In genomic region chr21:42570362-42570761, GRCh38 we compare ENCODE assay signal across 23 cellular contexts. TPM values are rescaled to one million over a fixed set of nuclear protein-coding genes. Genes with fewer than 3 reads are reported as not detected.
DNase-seq lines count a peak whose midpoint lies in the region; ATAC-seq and TF ChIP-seq lines count a peak whose summit lies in the region.
"Had no signal": no experiment of that assay in that cellular context is flagged by ENCODE, and none has a peak within 500 bp of the region (broad histone marks: within the 10 kb centered on the region; RNA-seq: fewer than 3 reads in every experiment).

No MANE protein-coding gene starts in this region.

- H3K4me3 ChIP-seq in aorta (ENCODE audit: low read length in 2 of 2), result no peak overlapping the region
- H3K4me3 ChIP-seq in A673 (ENCODE audit: low read depth, low read length, poor library complexity, severe bottlenecking), result no peak overlapping the region
- H3K4me3 ChIP-seq: BLaER1, dorsolateral prefrontal cortex, esophagus squamous epithelium, heart right ventricle, lung, mucosa of descending colon, vagina had no signal

- no peaks in the 10 kb centered on the region for H3K27me3 Mint-ChIP-seq in activated naive CD8-positive, alpha-beta T cell treated with anti-CD3 and anti-CD28 coated beads, Interleukin-2, amount 10 ng/mL, durations not matched to agents 7 days and 5 days
- H3K27me3 Mint-ChIP-seq in activated naive CD8-positive, alpha-beta T cell treated with anti-CD3 and anti-CD28 coated beads, Interleukin-2, amount 50 U/mL, for 24 hours, result no peaks in the 10 kb centered on the region
- peaks cover 4% of the 10 kb centered on the region for H3K27me3 Mint-ChIP-seq in brain
- H3K27me3 Mint-ChIP-seq: activated CD4-positive, alpha-beta T cell treated with anti-CD3 and anti-CD28 coated beads, Interleukin-2, amount 10 ng/mL, durations not matched to agents 7 days and 5 days; stimulated activated naive B cell treated with anti-CD40 and anti-IgM and Interleukin-4, amounts not matched to agents 10 μg/mL and 1 μg/mL and 100 μg/mL, for 72 hours had no signal

- peaks cover 22% of the 10 kb centered on the region for H3K36me3 Mint-ChIP-seq in activated naive CD8-positive, alpha-beta T cell treated with anti-CD3 and anti-CD28 coated beads, Interleukin-2, amount 10 ng/mL, durations not matched to agents 7 days and 5 days
- peaks cover 15% of the 10 kb centered on the region for H3K36me3 Mint-ChIP-seq in activated naive CD8-positive, alpha-beta T cell treated with anti-CD3 and anti-CD28 coated beads, Interleukin-2, amount 50 U/mL, for 24 hours (ENCODE audit: low read depth)
- H3K36me3 Mint-ChIP-seq in brain, result peaks cover 48% of the 10 kb centered on the region
- H3K36me3 Mint-ChIP-seq: natural killer cell had no signal

- peaks cover 3% of the 10 kb centered on the region for H3K9me3 ChIP-seq in aorta (ENCODE audit: control insufficient read depth, low read length)
- H3K9me3 ChIP-seq in A673 (ENCODE audit: low read depth, low read length, poor library complexity, severe bottlenecking), result no peaks in the 10 kb centered on the region
- H3K9me3 ChIP-seq: BLaER1, esophagus squamous epithelium, heart right ventricle, mucosa of descending colon, vagina had no signal

- no peaks in the 10 kb centered on the region for H3K9me3 Mint-ChIP-seq in activated naive CD8-positive, alpha-beta T cell treated with anti-CD3 and anti-CD28 coated beads, Interleukin-2, amount 10 ng/mL, durations not matched to agents 7 days and 5 days
- no peaks in the 10 kb centered on the region for H3K9me3 Mint-ChIP-seq in activated naive CD8-positive, alpha-beta T cell treated with anti-CD3 and anti-CD28 coated beads, Interleukin-2, amount 50 U/mL, for 24 hours
- peaks cover 0 to 3% (median 0%) of the 10 kb centered on the region in 5 experiments for H3K9me3 Mint-ChIP-seq in brain
- H3K9me3 Mint-ChIP-seq: activated CD4-positive, alpha-beta T cell treated with anti-CD3 and anti-CD28 coated beads, Interleukin-2, amount 10 ng/mL, durations not matched to agents 7 days and 5 days; natural killer cell; stimulated activated naive B cell treated with anti-CD40 and anti-IgM and Interleukin-4, amounts not matched to agents 10 μg/mL and 1 μg/mL and 100 μg/mL, for 72 hours had no signal

- CTCF ChIA-PET in A673 (lab: Charles Lee), result no interaction called here

- H3K4me1 ChIP-seq in aorta (ENCODE audit: control insufficient read depth in 1 of 2, insufficient read depth in 2 of 2, low read length in 2 of 2) (no peaks in the 10 kb centered on the region), A673 (ENCODE audit: insufficient read depth, low read length, poor library complexity, severe bottlenecking) (no peaks in the 10 kb centered on the region)
- H3K4me1 ChIP-seq: esophagus squamous epithelium, foreskin keratinocyte, heart right ventricle, vagina had no signal

- intact Hi-C loops in posterior vena cava (cut with DNase I) (no loop called here), aorta (cut with DNase I) (no loop called here), A673 (cut with micrococcal nuclease; ENCODE audit: unreplicated experiment) (loop anchor here (5.0 kb wide), 1 partner anchor 33 kb away; no protein-coding TSS in a partner anchor)

- H3K4me3 Mint-ChIP-seq in activated naive CD8-positive, alpha-beta T cell treated with anti-CD3 and anti-CD28 coated beads, Interleukin-2, amount 10 ng/mL, durations not matched to agents 7 days and 5 days, result no peak overlapping the region
- no peak overlapping the region for H3K4me3 Mint-ChIP-seq in activated naive CD8-positive, alpha-beta T cell treated with anti-CD3 and anti-CD28 coated beads, Interleukin-2, amount 50 U/mL, for 24 hours
- H3K4me3 Mint-ChIP-seq in brain, result no peak overlapping the region
- H3K4me3 Mint-ChIP-seq: activated CD4-positive, alpha-beta T cell treated with anti-CD3 and anti-CD28 coated beads, Interleukin-2, amount 10 ng/mL, durations not matched to agents 7 days and 5 days; natural killer cell; stimulated activated naive B cell treated with anti-CD40 and anti-IgM and Interleukin-4, amounts not matched to agents 10 μg/mL and 1 μg/mL and 100 μg/mL, for 72 hours had no signal

- H3K36me3 ChIP-seq in aorta (ENCODE audit: control insufficient read depth in 1 of 2, insufficient read depth in 2 of 2, low read length in 1 of 2) (peaks cover 0 to 8% of the 10 kb centered on the region in 2 donors), A673 (ENCODE audit: insufficient read depth, low read length, poor library complexity, severe bottlenecking) (no peaks in the 10 kb centered on the region)

- DNase-seq in activated naive CD8-positive, alpha-beta T cell treated with anti-CD3 and anti-CD28 coated beads, Interleukin-2, amount 10 ng/mL, durations not matched to agents 7 days and 5 days, result peak; percentile 12
- DNase-seq in activated naive CD8-positive, alpha-beta T cell treated with anti-CD3 and anti-CD28 coated beads, Interleukin-2, amount 50 U/mL, for 24 hours, result no peak
- peak; percentile 54 for DNase-seq in posterior vena cava (ENCODE audit: low spot score)
- DNase-seq in aorta, result peak; percentile 26 to 44
- no peak for DNase-seq in A673 (ENCODE audit: low spot score)
- no peak for DNase-seq in AG08395 (ENCODE audit: low spot score)
- DNase-seq: activated CD4-positive, alpha-beta T cell treated with anti-CD3 and anti-CD28 coated beads, Interleukin-2, amount 10 ng/mL, durations not matched to agents 7 days and 5 days; DMS 273 treated with DMSO at 0.1 percent for 48 hours; esophagus squamous epithelium; foreskin keratinocyte; heart right ventricle; kidney glomerular epithelial cell; NCI-H446 treated with DMSO at 0.1 percent for 48 hours; NCI-H82; SIG-M5; stimulated activated naive B cell treated with anti-CD40 and anti-IgM and Interleukin-4, amounts not matched to agents 10 μg/mL and 1 μg/mL and 100 μg/mL, for 72 hours had no signal

- H3K27ac Mint-ChIP-seq in activated naive CD8-positive, alpha-beta T cell treated with anti-CD3 and anti-CD28 coated beads, Interleukin-2, amount 10 ng/mL, durations not matched to agents 7 days and 5 days, result no peak overlapping the region
- no peak overlapping the region for H3K27ac Mint-ChIP-seq in activated naive CD8-positive, alpha-beta T cell treated with anti-CD3 and anti-CD28 coated beads, Interleukin-2, amount 50 U/mL, for 24 hours
- peak overlapping the region in 3 of 5 experiments; percentile 6 to 96 (median 90) for H3K27ac Mint-ChIP-seq in brain
- H3K27ac Mint-ChIP-seq: activated CD4-positive, alpha-beta T cell treated with anti-CD3 and anti-CD28 coated beads, Interleukin-2, amount 10 ng/mL, durations not matched to agents 7 days and 5 days; natural killer cell; stimulated activated naive B cell treated with anti-CD40 and anti-IgM and Interleukin-4, amounts not matched to agents 10 μg/mL and 1 μg/mL and 100 μg/mL, for 72 hours had no signal

- 87 to 91% methylated on average over 9 of the region's 9 CpGs for WGBS in aorta, 2 donors

- H3K27ac ChIP-seq in aorta (ENCODE audit: low read depth in 1 of 2, low read length in 2 of 2) (no peak overlapping the region), A673 (ENCODE audit: low read depth, low read length, poor library complexity, severe bottlenecking) (no peak overlapping the region)
- H3K27ac ChIP-seq: BLaER1, dorsolateral prefrontal cortex, esophagus squamous epithelium, foreskin keratinocyte, vagina had no signal

- BruUV-seq in A673 (replicated peaks; lab: Mats Ljungman, UMichigan), result no TSS peak

- POLR2A ChIA-PET in activated naive CD8-positive, alpha-beta T cell treated with anti-CD3 and anti-CD28 coated beads, Interleukin-2, amount 10 ng/mL, durations not matched to agents 7 days and 5 days (lab: Charles Lee), result no interaction called here
- POLR2A ChIA-PET in A673 (lab: Charles Lee; ENCODE audit: low non-redundant PET), result no interaction called here

- ATAC-seq in activated naive CD8-positive, alpha-beta T cell treated with anti-CD3 and anti-CD28 coated beads, Interleukin-2, amount 10 ng/mL, durations not matched to agents 7 days and 5 days (ENCODE audit: low read depth), result no peak
- ATAC-seq in activated naive CD8-positive, alpha-beta T cell treated with anti-CD3 and anti-CD28 coated beads, Interleukin-2, amount 50 U/mL, for 24 hours, result no peak
- no peak for ATAC-seq in aorta (ENCODE audit: low FRiP score)
- ATAC-seq: foreskin keratinocyte; heart right ventricle; natural killer cell; stimulated activated naive B cell treated with anti-CD40 and anti-IgM and Interleukin-4, amounts not matched to agents 10 μg/mL and 1 μg/mL and 100 μg/mL, for 72 hours had no signal

- peaks cover 2% of the 10 kb centered on the region for H3K4me1 Mint-ChIP-seq in activated naive CD8-positive, alpha-beta T cell treated with anti-CD3 and anti-CD28 coated beads, Interleukin-2, amount 10 ng/mL, durations not matched to agents 7 days and 5 days
- H3K4me1 Mint-ChIP-seq in activated naive CD8-positive, alpha-beta T cell treated with anti-CD3 and anti-CD28 coated beads, Interleukin-2, amount 50 U/mL, for 24 hours, result no peaks in the 10 kb centered on the region
- H3K4me1 Mint-ChIP-seq in brain, result peaks cover 28% of the 10 kb centered on the region
- H3K4me1 Mint-ChIP-seq: stimulated activated naive B cell treated with anti-CD40 and anti-IgM and Interleukin-4, amounts not matched to agents 10 μg/mL and 1 μg/mL and 100 μg/mL, for 72 hours had no signal

- TF ChIP-seq CTCF in brain (conservative IDR thresholded peaks at IDR 0.05) (no peak), A673 (conservative IDR thresholded peaks at IDR 0.05; ENCODE audit: low read depth, low read length) (no peak)

- H3K27me3 ChIP-seq in aorta (ENCODE audit: control insufficient read depth in 1 of 2, insufficient read depth in 2 of 2, low read length in 1 of 2) (no peaks in the 10 kb centered on the region), A673 (replicated peaks; ENCODE audit: insufficient read depth, low read depth, low read length, poor library complexity) (no peaks in the 10 kb centered on the region)
- H3K27me3 ChIP-seq: BLaER1, dorsolateral prefrontal cortex, esophagus squamous epithelium, foreskin keratinocyte, heart right ventricle, vagina had no signal

RNA-seq across cellular contexts. Expression of gene SLC37A1, which starts 56.7 kb away (rescaled TPM):
- total RNA-seq in activated naive CD8-positive, alpha-beta T cell treated with anti-CD3 and anti-CD28 coated beads, Interleukin-2, amount 10 ng/mL, durations not matched to agents 7 days and 5 days, result 10 to 100 TPM; 24.7 to 25.4 TPM
- polyA plus RNA-seq in brain (ENCODE audit: insufficient read depth, low read depth, low replicate concordance) (36.1 TPM), aorta (1 to 10 TPM; 5.0 to 6.3 TPM)
- total RNA-seq in posterior vena cava (1 to 10 TPM; 5.2 to 6.0 TPM), aorta (10 to 100 TPM in 1 of 2 donors, 1 to 10 TPM in 1; 6.5 to 11.7 TPM), A673 (2021) (11.2 and 11.9 TPM in 2 replicates)

Comparison
In these comparisons a context has a peak if more than half of its experiments do, and no peak if none do; other contexts are left out.
1. DNase-seq: peak in activated naive CD8-positive, alpha-beta T cell treated with anti-CD3 and anti-CD28 coated beads, Interleukin-2, amount 10 ng/mL, durations not matched to agents 7 days and 5 days (single experiment), posterior vena cava (single experiment) and aorta (2 of 2); none in activated naive CD8-positive, alpha-beta T cell treated with anti-CD3 and anti-CD28 coated beads, Interleukin-2, amount 50 U/mL, for 24 hours (single experiment), A673 (single experiment) and AG08395 (single experiment).
2. H3K27ac Mint-ChIP-seq: peak in brain (3 of 5); none in activated naive CD8-positive, alpha-beta T cell treated with anti-CD3 and anti-CD28 coated beads, Interleukin-2, amount 10 ng/mL, durations not matched to agents 7 days and 5 days (single experiment) and activated naive CD8-positive, alpha-beta T cell treated with anti-CD3 and anti-CD28 coated beads, Interleukin-2, amount 50 U/mL, for 24 hours (single experiment).